ENCODE assay signal across 1 cellular context in the genomic region with DNA sequence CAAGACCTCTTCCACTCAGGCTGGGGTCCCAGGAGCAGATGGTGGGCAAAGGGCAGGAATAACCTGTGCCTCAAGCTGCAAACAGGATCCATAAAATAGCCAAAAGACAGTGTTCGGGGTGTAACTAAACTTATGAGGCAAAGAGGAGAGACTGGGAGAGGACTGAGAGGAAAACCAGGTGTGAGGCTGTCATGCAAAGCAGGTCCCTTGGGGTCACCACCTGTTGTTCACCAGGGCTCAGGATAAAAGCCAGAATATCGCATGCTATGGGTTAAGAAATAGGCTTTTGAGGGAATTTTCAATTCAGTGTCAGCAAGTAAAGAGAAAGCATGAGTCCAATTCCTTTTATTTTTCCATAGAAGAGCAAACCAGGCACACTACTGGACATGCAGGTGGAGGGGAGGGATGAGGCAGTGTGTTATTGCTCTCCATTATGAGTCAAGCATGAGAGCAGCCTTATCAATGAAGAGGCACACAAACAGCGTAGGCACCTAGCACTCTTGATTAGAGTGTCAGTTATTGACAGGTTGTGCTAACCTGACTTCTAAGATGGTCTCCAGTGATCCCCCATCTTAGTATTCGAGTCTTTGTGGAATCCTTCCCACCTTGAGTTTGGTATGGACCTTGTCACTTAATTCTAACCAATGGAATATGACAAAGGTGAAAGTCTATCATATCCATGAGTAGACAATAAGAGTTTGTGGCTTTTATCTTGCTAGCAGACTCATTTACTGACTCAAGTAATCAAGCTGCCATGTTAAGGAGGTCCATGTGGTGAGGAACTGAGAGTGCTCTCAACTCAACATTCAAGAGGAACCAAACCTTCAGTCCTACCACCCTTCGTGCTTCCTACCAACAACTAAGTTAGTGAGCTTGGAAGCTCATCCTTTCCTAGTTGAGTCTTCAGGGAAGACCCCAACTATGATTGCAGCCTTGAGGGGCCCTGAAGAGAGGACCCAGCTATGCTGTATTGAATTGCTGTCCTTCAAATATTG.
TF ChIP-seq lines count a peak whose summit lies in the region.

No MANE protein-coding gene starts in this region.

TF ChIP-seq in GM12878, 131 proteins besides CTCF, POLR2A, EP300 and RAD21 (continues in another document):
- no peak for TF ChIP-seq IKZF1 (conservative IDR thresholded peaks at IDR 0.05)
- no peak for TF ChIP-seq HDAC6 (IDR thresholded peaks at IDR 0.05; ENCODE audit: unreplicated experiment)
- TF ChIP-seq E2F8 (IDR thresholded peaks at IDR 0.05; ENCODE audit: low read depth, partially characterized antibody): no peak
- no peak for TF ChIP-seq KAT2A (conservative IDR thresholded peaks at IDR 0.05; ENCODE audit: control insufficient read depth, low read depth, low read length)
- no peak for TF ChIP-seq TARDBP (IDR thresholded peaks at IDR 0.05; ENCODE audit: borderline replicate concordance)
- TF ChIP-seq HDGF (IDR thresholded peaks at IDR 0.05): no peak
- TF ChIP-seq NFXL1 (IDR thresholded peaks at IDR 0.05; ENCODE audit: borderline replicate concordance): no peak
- peak; percentile 93 for TF ChIP-seq SPI1 (IDR thresholded peaks at IDR 0.05; ENCODE audit: borderline replicate concordance, insufficient read depth, low read depth, low read length)
- no peak for TF ChIP-seq BHLHE40 (IDR thresholded peaks at IDR 0.05; ENCODE audit: borderline replicate concordance in 1 of 2, low read depth in 2 of 2, low read length in 1 of 2)
- no peak for TF ChIP-seq RAD51 (IDR thresholded peaks at IDR 0.05)
- no peak for TF ChIP-seq RELB (IDR thresholded peaks at IDR 0.05; ENCODE audit: low read depth)
- TF ChIP-seq ETV6 (conservative IDR thresholded peaks at IDR 0.05 in 1 of 2, IDR thresholded peaks at IDR 0.05 in 1 of 2; ENCODE audit: borderline replicate concordance in 1 of 2, low read depth in 1 of 2): peak in 1 of 2 experiments; percentile 78; a peak in 2 of 4 replicates
- peak; percentile 56; the same call in 1 of the 2 replicates for TF ChIP-seq EED (IDR thresholded peaks at IDR 0.05; ENCODE audit: low read depth)
- TF ChIP-seq STAT1 (conservative IDR thresholded peaks at IDR 0.05): no peak
- no peak for TF ChIP-seq ZNF217 (IDR thresholded peaks at IDR 0.05)
- TF ChIP-seq, protein P1, sequence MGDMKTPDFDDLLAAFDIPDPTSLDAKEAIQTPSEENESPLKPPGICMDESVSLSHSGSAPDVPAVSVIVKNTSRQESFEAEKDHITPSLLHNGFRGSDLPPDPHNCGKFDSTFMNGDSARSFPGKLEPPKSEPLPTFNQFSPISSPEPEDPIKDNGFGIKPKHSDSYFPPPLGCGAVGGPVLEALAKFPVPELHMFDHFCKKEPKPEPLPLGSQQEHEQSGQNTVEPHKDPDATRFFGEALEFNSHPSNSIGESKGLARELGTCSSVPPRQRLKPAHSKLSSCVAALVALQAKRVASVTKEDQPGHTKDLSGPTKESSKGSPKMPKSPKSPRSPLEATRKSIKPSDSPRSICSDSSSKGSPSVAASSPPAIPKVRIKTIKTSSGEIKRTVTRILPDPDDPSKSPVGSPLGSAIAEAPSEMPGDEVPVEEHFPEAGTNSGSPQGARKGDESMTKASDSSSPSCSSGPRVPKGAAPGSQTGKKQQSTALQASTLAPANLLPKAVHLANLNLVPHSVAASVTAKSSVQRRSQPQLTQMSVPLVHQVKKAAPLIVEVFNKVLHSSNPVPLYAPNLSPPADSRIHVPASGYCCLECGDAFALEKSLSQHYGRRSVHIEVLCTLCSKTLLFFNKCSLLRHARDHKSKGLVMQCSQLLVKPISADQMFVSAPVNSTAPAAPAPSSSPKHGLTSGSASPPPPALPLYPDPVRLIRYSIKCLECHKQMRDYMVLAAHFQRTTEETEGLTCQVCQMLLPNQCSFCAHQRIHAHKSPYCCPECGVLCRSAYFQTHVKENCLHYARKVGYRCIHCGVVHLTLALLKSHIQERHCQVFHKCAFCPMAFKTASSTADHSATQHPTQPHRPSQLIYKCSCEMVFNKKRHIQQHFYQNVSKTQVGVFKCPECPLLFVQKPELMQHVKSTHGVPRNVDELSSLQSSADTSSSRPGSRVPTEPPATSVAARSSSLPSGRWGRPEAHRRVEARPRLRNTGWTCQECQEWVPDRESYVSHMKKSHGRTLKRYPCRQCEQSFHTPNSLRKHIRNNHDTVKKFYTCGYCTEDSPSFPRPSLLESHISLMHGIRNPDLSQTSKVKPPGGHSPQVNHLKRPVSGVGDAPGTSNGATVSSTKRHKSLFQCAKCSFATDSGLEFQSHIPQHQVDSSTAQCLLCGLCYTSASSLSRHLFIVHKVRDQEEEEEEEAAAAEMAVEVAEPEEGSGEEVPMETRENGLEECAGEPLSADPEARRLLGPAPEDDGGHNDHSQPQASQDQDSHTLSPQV (IDR thresholded peaks at IDR 0.05): no peak
- TF ChIP-seq EGR1 (IDR thresholded peaks at IDR 0.05; ENCODE audit: borderline replicate concordance in 1 of 2, low read depth in 2 of 2, low read length in 2 of 2): no peak
- no peak for TF ChIP-seq RCOR1 (conservative IDR thresholded peaks at IDR 0.05; ENCODE audit: low read depth, low read length)
- no peak for TF ChIP-seq MTA3 (IDR thresholded peaks at IDR 0.05; ENCODE audit: borderline replicate concordance, low read length)
- 0 out of 2 replicates have a peak, but pooled peaks have one; percentile 63 for TF ChIP-seq YY1 (IDR thresholded peaks at IDR 0.05; ENCODE audit: low read depth, low read length)
- TF ChIP-seq ZBTB33 (IDR thresholded peaks at IDR 0.05): no peak
- TF ChIP-seq USF2 (IDR thresholded peaks at IDR 0.05; ENCODE audit: borderline replicate concordance, low read depth, low read length): no peak
- no peak for TF ChIP-seq ZNF24 (IDR thresholded peaks at IDR 0.05)
- no peak for TF ChIP-seq RFX5 (IDR thresholded peaks at IDR 0.05; ENCODE audit: low read depth, low read length)
- TF ChIP-seq KLF5 (IDR thresholded peaks at IDR 0.05; ENCODE audit: partially characterized antibody): no peak
- no peak for TF ChIP-seq TAF1 (IDR thresholded peaks at IDR 0.05; ENCODE audit: borderline replicate concordance, low read depth, low read length)
- no peak for TF ChIP-seq SRF (IDR thresholded peaks at IDR 0.05; ENCODE audit: low read depth in 2 of 2, low read length in 2 of 2)
- no peak for TF ChIP-seq ZNF622 (IDR thresholded peaks at IDR 0.05)
- TF ChIP-seq HCFC1 (IDR thresholded peaks at IDR 0.05; ENCODE audit: low read length): no peak
- TF ChIP-seq SIN3A (IDR thresholded peaks at IDR 0.05; ENCODE audit: low read depth, low read length): no peak
- TF ChIP-seq ZBTB4 (CRISPR knock-in tag; IDR thresholded peaks at IDR 0.05): no peak
- TF ChIP-seq, protein P2, sequence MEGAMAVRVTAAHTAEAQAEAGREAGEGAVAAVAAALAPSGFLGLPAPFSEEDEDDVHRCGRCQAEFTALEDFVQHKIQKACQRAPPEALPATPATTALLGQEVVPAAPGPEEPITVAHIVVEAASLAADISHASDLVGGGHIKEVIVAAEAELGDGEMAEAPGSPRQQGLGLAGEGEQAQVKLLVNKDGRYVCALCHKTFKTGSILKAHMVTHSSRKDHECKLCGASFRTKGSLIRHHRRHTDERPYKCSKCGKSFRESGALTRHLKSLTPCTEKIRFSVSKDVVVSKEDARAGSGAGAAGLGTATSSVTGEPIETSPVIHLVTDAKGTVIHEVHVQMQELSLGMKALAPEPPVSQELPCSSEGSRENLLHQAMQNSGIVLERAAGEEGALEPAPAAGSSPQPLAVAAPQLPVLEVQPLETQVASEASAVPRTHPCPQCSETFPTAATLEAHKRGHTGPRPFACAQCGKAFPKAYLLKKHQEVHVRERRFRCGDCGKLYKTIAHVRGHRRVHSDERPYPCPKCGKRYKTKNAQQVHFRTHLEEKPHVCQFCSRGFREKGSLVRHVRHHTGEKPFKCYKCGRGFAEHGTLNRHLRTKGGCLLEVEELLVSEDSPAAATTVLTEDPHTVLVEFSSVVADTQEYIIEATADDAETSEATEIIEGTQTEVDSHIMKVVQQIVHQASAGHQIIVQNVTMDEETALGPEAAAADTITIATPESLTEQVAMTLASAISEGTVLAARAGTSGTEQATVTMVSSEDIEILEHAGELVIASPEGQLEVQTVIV (IDR thresholded peaks at IDR 0.05; ENCODE audit: borderline replicate concordance, partially characterized antibody): no peak
- no peak for TF ChIP-seq SP1 (IDR thresholded peaks at IDR 0.05; ENCODE audit: low read depth, low read length)
- TF ChIP-seq CREB1 (IDR thresholded peaks at IDR 0.05; ENCODE audit: low read depth): no peak; the same call in 1 of the 2 replicates
- no peak for TF ChIP-seq KDM1A (IDR thresholded peaks at IDR 0.05; ENCODE audit: borderline replicate concordance)
- no peak for TF ChIP-seq GABPA (IDR thresholded peaks at IDR 0.05; ENCODE audit: low read depth)
- no peak for TF ChIP-seq EZH2 (IDR thresholded peaks at IDR 0.05; ENCODE audit: borderline replicate concordance, control insufficient read depth, low read depth, low read length)
- no peak for TF ChIP-seq PML (IDR thresholded peaks at IDR 0.05; ENCODE audit: low read length)
- TF ChIP-seq, protein P3, sequence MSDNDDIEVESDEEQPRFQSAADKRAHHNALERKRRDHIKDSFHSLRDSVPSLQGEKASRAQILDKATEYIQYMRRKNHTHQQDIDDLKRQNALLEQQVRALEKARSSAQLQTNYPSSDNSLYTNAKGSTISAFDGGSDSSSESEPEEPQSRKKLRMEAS (IDR thresholded peaks at IDR 0.05; ENCODE audit: low read depth, low read length): no peak
- TF ChIP-seq SMAD5 (IDR thresholded peaks at IDR 0.05; ENCODE audit: low read depth): no peak
- peak; percentile 77 for TF ChIP-seq RUNX3 (IDR thresholded peaks at IDR 0.05; ENCODE audit: low read length)
